Comparison of ENCODE assay signal across 2 cellular contexts in the genomic region with DNA sequence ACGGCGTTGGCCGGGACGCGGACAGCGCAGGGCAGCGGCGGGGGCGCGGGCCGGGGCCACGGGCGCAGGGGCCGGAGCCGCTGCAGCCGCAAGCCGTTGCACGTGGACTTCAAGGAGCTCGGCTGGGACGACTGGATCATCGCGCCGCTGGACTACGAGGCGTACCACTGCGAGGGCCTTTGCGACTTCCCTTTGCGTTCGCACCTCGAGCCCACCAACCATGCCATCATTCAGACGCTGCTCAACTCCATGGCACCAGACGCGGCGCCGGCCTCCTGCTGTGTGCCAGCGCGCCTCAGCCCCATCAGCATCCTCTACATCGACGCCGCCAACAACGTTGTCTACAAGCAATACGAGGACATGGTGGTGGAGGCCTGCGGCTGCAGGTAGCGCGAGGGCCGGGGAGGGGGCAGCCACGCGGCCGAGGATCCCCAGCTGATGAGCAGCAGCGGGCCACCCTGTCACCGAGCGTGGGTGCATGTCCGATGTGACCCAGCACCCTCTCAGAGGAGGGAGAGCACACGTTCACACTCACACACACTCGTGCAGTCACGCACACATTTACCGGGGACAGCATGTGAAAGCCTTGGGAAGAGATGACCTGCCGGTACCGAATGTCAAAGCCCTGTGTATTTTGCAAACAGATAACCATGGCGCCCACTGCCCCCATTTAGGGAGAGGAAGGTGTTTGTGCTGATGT.
TF ChIP-seq lines count a peak whose summit lies in the region.

No MANE protein-coding gene starts in this region.

TF ChIP-seq in GM23338, 12 proteins besides CTCF, POLR2A, EP300 and RAD21:
- TF ChIP-seq, protein P1, sequence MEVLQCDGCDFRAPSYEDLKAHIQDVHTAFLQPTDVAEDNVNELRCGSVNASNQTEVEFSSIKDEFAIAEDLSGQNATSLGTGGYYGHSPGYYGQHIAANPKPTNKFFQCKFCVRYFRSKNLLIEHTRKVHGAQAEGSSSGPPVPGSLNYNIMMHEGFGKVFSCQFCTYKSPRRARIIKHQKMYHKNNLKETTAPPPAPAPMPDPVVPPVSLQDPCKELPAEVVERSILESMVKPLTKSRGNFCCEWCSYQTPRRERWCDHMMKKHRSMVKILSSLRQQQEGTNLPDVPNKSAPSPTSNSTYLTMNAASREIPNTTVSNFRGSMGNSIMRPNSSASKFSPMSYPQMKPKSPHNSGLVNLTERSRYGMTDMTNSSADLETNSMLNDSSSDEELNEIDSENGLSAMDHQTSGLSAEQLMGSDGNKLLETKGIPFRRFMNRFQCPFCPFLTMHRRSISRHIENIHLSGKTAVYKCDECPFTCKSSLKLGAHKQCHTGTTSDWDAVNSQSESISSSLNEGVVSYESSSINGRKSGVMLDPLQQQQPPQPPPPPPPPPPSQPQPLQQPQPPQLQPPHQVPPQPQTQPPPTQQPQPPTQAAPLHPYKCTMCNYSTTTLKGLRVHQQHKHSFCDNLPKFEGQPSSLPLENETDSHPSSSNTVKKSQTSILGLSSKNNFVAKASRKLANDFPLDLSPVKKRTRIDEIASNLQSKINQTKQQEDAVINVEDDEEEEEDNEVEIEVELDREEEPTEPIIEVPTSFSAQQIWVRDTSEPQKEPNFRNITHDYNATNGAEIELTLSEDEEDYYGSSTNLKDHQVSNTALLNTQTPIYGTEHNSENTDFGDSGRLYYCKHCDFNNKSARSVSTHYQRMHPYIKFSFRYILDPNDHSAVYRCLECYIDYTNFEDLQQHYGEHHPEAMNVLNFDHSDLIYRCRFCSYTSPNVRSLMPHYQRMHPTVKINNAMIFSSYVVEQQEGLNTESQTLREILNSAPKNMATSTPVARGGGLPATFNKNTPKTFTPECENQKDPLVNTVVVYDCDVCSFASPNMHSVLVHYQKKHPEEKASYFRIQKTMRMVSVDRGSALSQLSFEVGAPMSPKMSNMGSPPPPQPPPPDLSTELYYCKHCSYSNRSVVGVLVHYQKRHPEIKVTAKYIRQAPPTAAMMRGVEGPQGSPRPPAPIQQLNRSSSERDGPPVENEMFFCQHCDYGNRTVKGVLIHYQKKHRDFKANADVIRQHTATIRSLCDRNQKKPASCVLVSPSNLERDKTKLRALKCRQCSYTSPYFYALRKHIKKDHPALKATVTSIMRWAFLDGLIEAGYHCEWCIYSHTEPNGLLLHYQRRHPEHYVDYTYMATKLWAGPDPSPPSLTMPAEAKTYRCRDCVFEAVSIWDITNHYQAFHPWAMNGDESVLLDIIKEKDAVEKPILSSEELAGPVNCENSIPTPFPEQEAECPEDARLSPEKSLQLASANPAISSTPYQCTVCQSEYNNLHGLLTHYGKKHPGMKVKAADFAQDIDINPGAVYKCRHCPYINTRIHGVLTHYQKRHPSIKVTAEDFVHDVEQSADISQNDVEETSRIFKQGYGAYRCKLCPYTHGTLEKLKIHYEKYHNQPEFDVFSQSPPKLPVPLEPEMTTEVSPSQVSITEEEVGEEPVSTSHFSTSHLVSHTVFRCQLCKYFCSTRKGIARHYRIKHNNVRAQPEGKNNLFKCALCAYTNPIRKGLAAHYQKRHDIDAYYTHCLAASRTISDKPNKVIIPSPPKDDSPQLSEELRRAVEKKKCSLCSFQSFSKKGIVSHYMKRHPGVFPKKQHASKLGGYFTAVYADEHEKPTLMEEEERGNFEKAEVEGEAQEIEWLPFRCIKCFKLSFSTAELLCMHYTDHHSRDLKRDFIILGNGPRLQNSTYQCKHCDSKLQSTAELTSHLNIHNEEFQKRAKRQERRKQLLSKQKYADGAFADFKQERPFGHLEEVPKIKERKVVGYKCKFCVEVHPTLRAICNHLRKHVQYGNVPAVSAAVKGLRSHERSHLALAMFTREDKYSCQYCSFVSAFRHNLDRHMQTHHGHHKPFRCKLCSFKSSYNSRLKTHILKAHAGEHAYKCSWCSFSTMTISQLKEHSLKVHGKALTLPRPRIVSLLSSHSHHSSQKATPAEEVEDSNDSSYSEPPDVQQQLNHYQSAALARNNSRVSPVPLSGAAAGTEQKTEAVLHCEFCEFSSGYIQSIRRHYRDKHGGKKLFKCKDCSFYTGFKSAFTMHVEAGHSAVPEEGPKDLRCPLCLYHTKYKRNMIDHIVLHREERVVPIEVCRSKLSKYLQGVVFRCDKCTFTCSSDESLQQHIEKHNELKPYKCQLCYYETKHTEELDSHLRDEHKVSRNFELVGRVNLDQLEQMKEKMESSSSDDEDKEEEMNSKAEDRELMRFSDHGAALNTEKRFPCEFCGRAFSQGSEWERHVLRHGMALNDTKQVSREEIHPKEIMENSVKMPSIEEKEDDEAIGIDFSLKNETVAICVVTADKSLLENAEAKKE (CRISPR knock-in tag; IDR thresholded peaks at IDR 0.05) = no peak
- TF ChIP-seq EZH2 (IDR thresholded peaks at IDR 0.05; ENCODE audit: low read depth, unreplicated experiment) (peak; percentile 72), REST (IDR thresholded peaks at IDR 0.05; ENCODE audit: unreplicated experiment) (no peak), ZNF114 (CRISPR knock-in tag; IDR thresholded peaks at IDR 0.05) (no peak), ETS1 (IDR thresholded peaks at IDR 0.05) (no peak)

TF ChIP-seq in WTC11, 78 proteins besides CTCF, POLR2A, EP300 and RAD21 (continues in another document):
- TF ChIP-seq ZMAT4 (CRISPR knock-in tag; IDR thresholded peaks at IDR 0.05) = no peak
- no peak for TF ChIP-seq ZNF425 (CRISPR knock-in tag; conservative IDR thresholded peaks at IDR 0.05)
- TF ChIP-seq NR1H2 (CRISPR knock-in tag; IDR thresholded peaks at IDR 0.05) = no peak
- TF ChIP-seq CDX4 (CRISPR knock-in tag; IDR thresholded peaks at IDR 0.05; ENCODE audit: borderline replicate concordance) = no peak
- no peak for TF ChIP-seq EMX1 (CRISPR knock-in tag; IDR thresholded peaks at IDR 0.05)
- no peak for TF ChIP-seq KAT7 (CRISPR knock-in tag; IDR thresholded peaks at IDR 0.05; ENCODE audit: borderline replicate concordance)
- 0 out of 2 replicates have a peak, but pooled peaks have one; percentile 27 for TF ChIP-seq E2F4 (CRISPR knock-in tag; IDR thresholded peaks at IDR 0.05; ENCODE audit: borderline replicate concordance, low read depth)
- TF ChIP-seq, protein P2, sequence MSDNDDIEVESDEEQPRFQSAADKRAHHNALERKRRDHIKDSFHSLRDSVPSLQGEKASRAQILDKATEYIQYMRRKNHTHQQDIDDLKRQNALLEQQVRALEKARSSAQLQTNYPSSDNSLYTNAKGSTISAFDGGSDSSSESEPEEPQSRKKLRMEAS (CRISPR knock-in tag; IDR thresholded peaks at IDR 0.05) = peak; percentile 42; the same call in 1 of the 2 replicates
- TF ChIP-seq ATF3 (CRISPR knock-in tag; conservative IDR thresholded peaks at IDR 0.05) = no peak
- TF ChIP-seq JUN (CRISPR knock-in tag; IDR thresholded peaks at IDR 0.05) = no peak
- no peak for TF ChIP-seq PRDM15 (CRISPR knock-in tag; IDR thresholded peaks at IDR 0.05)
- TF ChIP-seq, protein P3, sequence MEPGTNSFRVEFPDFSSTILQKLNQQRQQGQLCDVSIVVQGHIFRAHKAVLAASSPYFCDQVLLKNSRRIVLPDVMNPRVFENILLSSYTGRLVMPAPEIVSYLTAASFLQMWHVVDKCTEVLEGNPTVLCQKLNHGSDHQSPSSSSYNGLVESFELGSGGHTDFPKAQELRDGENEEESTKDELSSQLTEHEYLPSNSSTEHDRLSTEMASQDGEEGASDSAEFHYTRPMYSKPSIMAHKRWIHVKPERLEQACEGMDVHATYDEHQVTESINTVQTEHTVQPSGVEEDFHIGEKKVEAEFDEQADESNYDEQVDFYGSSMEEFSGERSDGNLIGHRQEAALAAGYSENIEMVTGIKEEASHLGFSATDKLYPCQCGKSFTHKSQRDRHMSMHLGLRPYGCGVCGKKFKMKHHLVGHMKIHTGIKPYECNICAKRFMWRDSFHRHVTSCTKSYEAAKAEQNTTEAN (CRISPR knock-in tag; IDR thresholded peaks at IDR 0.05) = no peak
- TF ChIP-seq SMAD3 (CRISPR knock-in tag; IDR thresholded peaks at IDR 0.05; ENCODE audit: borderline replicate concordance) = no peak
- TF ChIP-seq, protein P4, sequence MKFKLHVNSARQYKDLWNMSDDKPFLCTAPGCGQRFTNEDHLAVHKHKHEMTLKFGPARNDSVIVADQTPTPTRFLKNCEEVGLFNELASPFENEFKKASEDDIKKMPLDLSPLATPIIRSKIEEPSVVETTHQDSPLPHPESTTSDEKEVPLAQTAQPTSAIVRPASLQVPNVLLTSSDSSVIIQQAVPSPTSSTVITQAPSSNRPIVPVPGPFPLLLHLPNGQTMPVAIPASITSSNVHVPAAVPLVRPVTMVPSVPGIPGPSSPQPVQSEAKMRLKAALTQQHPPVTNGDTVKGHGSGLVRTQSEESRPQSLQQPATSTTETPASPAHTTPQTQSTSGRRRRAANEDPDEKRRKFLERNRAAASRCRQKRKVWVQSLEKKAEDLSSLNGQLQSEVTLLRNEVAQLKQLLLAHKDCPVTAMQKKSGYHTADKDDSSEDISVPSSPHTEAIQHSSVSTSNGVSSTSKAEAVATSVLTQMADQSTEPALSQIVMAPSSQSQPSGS (CRISPR knock-in tag; IDR thresholded peaks at IDR 0.05; ENCODE audit: borderline replicate concordance, low read depth) = no peak
- TF ChIP-seq IRF1 (CRISPR knock-in tag; IDR thresholded peaks at IDR 0.05) = no peak
- no peak for TF ChIP-seq ZNF121 (CRISPR knock-in tag; IDR thresholded peaks at IDR 0.05)
- TF ChIP-seq TEAD4 (CRISPR knock-in tag; IDR thresholded peaks at IDR 0.05) = no peak
- TF ChIP-seq JAZF1 (CRISPR knock-in tag; IDR thresholded peaks at IDR 0.05) = no peak
- TF ChIP-seq GTF2I (CRISPR knock-in tag; conservative IDR thresholded peaks at IDR 0.05) = no peak
- no peak for TF ChIP-seq CREB1 (CRISPR knock-in tag; IDR thresholded peaks at IDR 0.05)
- no peak for TF ChIP-seq E2F5 (CRISPR knock-in tag; IDR thresholded peaks at IDR 0.05)
- TF ChIP-seq TEAD1 (CRISPR knock-in tag; IDR thresholded peaks at IDR 0.05) = no peak
- TF ChIP-seq FOXP1 (CRISPR knock-in tag; IDR thresholded peaks at IDR 0.05; ENCODE audit: borderline replicate concordance) = peak; percentile 59; the same call in 1 of the 2 replicates
